8 cellular contexts compared by ENCODE assay signal in genomic region chrX:24676403-24677024, GRCh38. TPM values are rescaled to one million over a fixed set of nuclear protein-coding genes. Genes with fewer than 3 reads are reported as not detected.
DNase-seq lines count a peak whose midpoint lies in the region; ATAC-seq, FAIRE-seq and TF ChIP-seq lines count a peak whose summit lies in the region.

No MANE protein-coding gene starts in this region.

- H4K20me1 ChIP-seq in endothelial cell of umbilical vein (replicated peaks; ENCODE audit: control insufficient read depth, extremely low read depth, insufficient read depth, low read length), result no peaks in the 10 kb centered on the region

- H3K9me1 ChIP-seq in endothelial cell of umbilical vein (replicated peaks; ENCODE audit: control insufficient read depth, extremely low read depth, insufficient read depth, low read length), result no peaks in the 10 kb centered on the region

- H3K27me3 ChIP-seq in endothelial cell of umbilical vein (ENCODE audit: control insufficient read depth in 2 of 2, insufficient read depth in 2 of 2, low read length in 2 of 2), result no peaks in the 10 kb centered on the region
- no peaks in the 10 kb centered on the region for H3K27me3 ChIP-seq in small intestine (ENCODE audit: control insufficient read depth in 2 of 2, insufficient read depth in 2 of 2, low read length in 2 of 2)

- dilution Hi-C loops in endothelial cell of umbilical vein (cut with MboI; ENCODE audit: extremely low pct_ligation_motif_present, low sequenced_read_pairs), result no loop called here

- H3K9me3 Mint-ChIP-seq in activated CD4-positive, alpha-beta T cell treated with anti-CD3 and anti-CD28 coated beads for 36 hours (ENCODE audit: low read depth), result no peaks in the 10 kb centered on the region

- POLR2A ChIA-PET in activated CD4-positive, alpha-beta T cell treated with anti-CD3 and anti-CD28 coated beads for 36 hours (lab: Charles Lee), result no interaction called here
- POLR2A ChIA-PET in endothelial cell of umbilical vein (lab: Charles Lee), result no interaction called here

- intact Hi-C loops in activated CD4-positive, alpha-beta T cell treated with anti-CD3 and anti-CD28 coated beads for 36 hours (cut with DNase I, micrococcal nuclease), result loop anchor here in 1 of 2 experiments (2.0 kb wide), 1 partner anchor 16 kb away; the partner anchor contains the start of gene POLA1
- intact Hi-C loops in endothelial cell of umbilical vein (cut with micrococcal nuclease), result no loop called here

- 23 to 38% (median 35%) methylated on average over 5 of the region's 5 CpGs for WGBS in small intestine, 3 donors

- no peak for TF ChIP-seq POLR2A in endothelial cell of umbilical vein (IDR thresholded peaks at IDR 0.05; ENCODE audit: low read depth, low read length)

- no peaks in the 10 kb centered on the region for H3K4me1 ChIP-seq in endothelial cell of umbilical vein (ENCODE audit: control insufficient read depth, extremely low read depth, insufficient read depth, low read length)
- no peaks in the 10 kb centered on the region for H3K4me1 ChIP-seq in small intestine (ENCODE audit: control insufficient read depth in 2 of 2, insufficient read depth in 1 of 2, low read depth in 1 of 2, low read length in 1 of 2)

- no peak overlapping the region for H2AFZ ChIP-seq in endothelial cell of umbilical vein (ENCODE audit: low read depth, low read length)

- FAIRE-seq in endothelial cell of umbilical vein (lab: Jason Lieb, UNC) (peak; percentile 87), small intestine (lab: Jason Lieb, UNC) (peak; percentile 23)

- no peaks in the 10 kb centered on the region for H3K4me1 Mint-ChIP-seq in activated CD4-positive, alpha-beta T cell treated with anti-CD3 and anti-CD28 coated beads for 36 hours

- no peaks in the 10 kb centered on the region for H3K36me3 ChIP-seq in endothelial cell of umbilical vein (ENCODE audit: control insufficient read depth in 2 of 2, extremely low read depth in 1 of 2, insufficient read depth in 2 of 2, low read length in 2 of 2)
- H3K36me3 ChIP-seq in small intestine (ENCODE audit: control insufficient read depth in 2 of 2, insufficient read depth in 2 of 2, low read length in 2 of 2), result no peaks in the 10 kb centered on the region

- TF ChIP-seq CTCF in endothelial cell of umbilical vein (IDR thresholded peaks at IDR 0.05; ENCODE audit: extremely low read depth in 1 of 2, insufficient read depth in 1 of 2, low read depth in 1 of 2, low read length in 2 of 2), result peak; percentile 25 to 26

- H3K36me3 Mint-ChIP-seq in activated CD4-positive, alpha-beta T cell treated with anti-CD3 and anti-CD28 coated beads for 36 hours (ENCODE audit: low read depth), result no peaks in the 10 kb centered on the region

- peak; percentile 20 for DNase-seq in activated CD4-positive, alpha-beta T cell treated with anti-CD3 and anti-CD28 coated beads for 36 hours
- DNase-seq in activated CD4-positive, alpha-beta T cell treated with anti-CD3 and anti-CD28 coated beads for 1 hour, result no peak
- DNase-seq in NCI-H1092 treated with DMSO at 0.1 percent for 48 hours (lab: John Stamatoyannopoulos, UW) (peak; percentile 6), endothelial cell of umbilical vein (ENCODE audit: low read depth, low spot score) (peak; percentile 1), small intestine (no peak), HT-29 (ENCODE audit: low spot score) (no peak)
- no peak for DNase-seq in effector CD8-positive, alpha-beta T cell (lab: John Stamatoyannopoulos, UW)

- CTCF ChIA-PET in activated CD4-positive, alpha-beta T cell treated with anti-CD3 and anti-CD28 coated beads for 36 hours (lab: Charles Lee), result interaction anchor here (0.5 to 2.5 kb wide), 9 partner anchors 14 to 416 kb away, joined by 3 to 17 read pairs (median 4); partner anchors contain the start of gene POLA1
- CTCF ChIA-PET in endothelial cell of umbilical vein (lab: Charles Lee), result interaction anchor here (0.6 to 1.6 kb wide), 10 partner anchors 11 to 474 kb away, joined by 3 to 5 read pairs (median 3); no protein-coding TSS in a partner anchor

- peaks cover 5% of the 10 kb centered on the region for H3K27me3 Mint-ChIP-seq in activated CD4-positive, alpha-beta T cell treated with anti-CD3 and anti-CD28 coated beads for 36 hours

- no peak overlapping the region for H3K9ac ChIP-seq in endothelial cell of umbilical vein (replicated peaks; ENCODE audit: extremely low read depth, insufficient read depth, low read length)

- H3K27ac Mint-ChIP-seq in activated CD4-positive, alpha-beta T cell treated with anti-CD3 and anti-CD28 coated beads for 36 hours, result no peak overlapping the region

- no peak overlapping the region for H3K4me3 ChIP-seq in endothelial cell of umbilical vein (replicated peaks in 1 of 3; ENCODE audit: insufficient read depth in 1 of 3, low read depth in 1 of 3, low read length in 3 of 3)
- no peak overlapping the region for H3K4me3 ChIP-seq in small intestine (ENCODE audit: low read depth in 1 of 2, low read length in 2 of 2)

- BruUV-seq in endothelial cell of umbilical vein (replicated peaks; lab: Mats Ljungman, UMichigan), result no TSS peak

- no peaks in the 10 kb centered on the region for H3K9me3 ChIP-seq in endothelial cell of umbilical vein (replicated peaks; ENCODE audit: control insufficient read depth, insufficient read depth, low read length)
- H3K9me3 ChIP-seq in small intestine (ENCODE audit: control insufficient read depth, low read depth), result no peaks in the 10 kb centered on the region

- H3K79me2 ChIP-seq in endothelial cell of umbilical vein (ENCODE audit: control insufficient read depth, insufficient read depth, low read length), result no peaks in the 10 kb centered on the region

- H3K4me2 ChIP-seq in endothelial cell of umbilical vein (ENCODE audit: insufficient read depth, low read length), result no peak overlapping the region

- no peak overlapping the region for H3K4me3 Mint-ChIP-seq in activated CD4-positive, alpha-beta T cell treated with anti-CD3 and anti-CD28 coated beads for 36 hours

- ATAC-seq in activated CD4-positive, alpha-beta T cell treated with anti-CD3 and anti-CD28 coated beads for 36 hours, result peak; percentile 61
- no peak for ATAC-seq in HG03095 (IDR thresholded peaks at IDR 0.05; ENCODE audit: unreplicated experiment)

- no peak overlapping the region for H3K27ac ChIP-seq in endothelial cell of umbilical vein (ENCODE audit: insufficient read depth, low read depth, low read length)
- no peak overlapping the region for H3K27ac ChIP-seq in small intestine (ENCODE audit: low read depth in 1 of 2, low read length in 1 of 2)

TF ChIP-seq in endothelial cell of umbilical vein, 7 proteins besides CTCF, POLR2A, EP300 and RAD21:
- TF ChIP-seq MAX (IDR thresholded peaks at IDR 0.05; ENCODE audit: insufficient read depth, insufficient read length) (no peak), EZH2 (IDR thresholded peaks at IDR 0.05; ENCODE audit: borderline replicate concordance, low read depth, low read length, severe bottlenecking) (no peak), FOS (IDR thresholded peaks at IDR 0.05; ENCODE audit: borderline replicate concordance, insufficient read depth, low read length) (no peak)

RNA-seq across cellular contexts. Expression of gene POLA1, which starts 17.2 kb away (rescaled TPM):
- 10 to 100 TPM; 48.4 to 52.1 TPM for total RNA-seq in activated CD4-positive, alpha-beta T cell treated with anti-CD3 and anti-CD28 coated beads for 36 hours
- 16.4 and 18.6 TPM in 2 replicates for total RNA-seq in endothelial cell of umbilical vein
- polyA plus RNA-seq in endothelial cell of umbilical vein (1.2 and 1.8 TPM in 2 replicates), small intestine (1 to 10 TPM; 2.2 to 6.7 (median 2.7) TPM)
- 3.8 and 4.0 TPM in 2 replicates for polyA plus RNA-seq in endothelial cell of umbilical vein (2011; cell fraction: cytosol; rRNA removed)
- 5.0 and 5.2 TPM in 2 replicates for polyA plus RNA-seq in endothelial cell of umbilical vein (2011; cell fraction: nucleus; rRNA removed)
- 7.2 and 10.8 TPM in 2 replicates for polyA plus RNA-seq in endothelial cell of umbilical vein (2012)
- polyA minus RNA-seq in endothelial cell of umbilical vein, result 10.4 and 12.5 TPM in 2 replicates
- polyA minus RNA-seq in endothelial cell of umbilical vein (2011; cell fraction: cytosol; rRNA and poly(A)+ RNA removed), result 43.0 TPM
- 16.3 and 21.9 TPM in 2 replicates for polyA minus RNA-seq in endothelial cell of umbilical vein (2011; cell fraction: nucleus; rRNA and poly(A)+ RNA removed)
- 9.0 and 9.9 TPM in 2 replicates for total RNA-seq in HT-29 (2014; rRNA removed; shearing (Covaris generic))

RNA-seq across cellular contexts. Expression of gene PCYT1B, which starts 29.4 kb away (rescaled TPM):
- under 1 TPM; 0.43 to 0.44 TPM for total RNA-seq in activated CD4-positive, alpha-beta T cell treated with anti-CD3 and anti-CD28 coated beads for 36 hours
- 0.90 and 1.3 TPM in 2 replicates for total RNA-seq in endothelial cell of umbilical vein
- polyA plus RNA-seq in endothelial cell of umbilical vein, result 0.27 and 0.33 TPM in 2 replicates
- polyA plus RNA-seq in endothelial cell of umbilical vein (2011; cell fraction: cytosol; rRNA removed), result 0.46 and 0.49 TPM in 2 replicates
- polyA plus RNA-seq in endothelial cell of umbilical vein (2011; cell fraction: nucleus; rRNA removed), result 0.18 and 0.46 TPM in 2 replicates
- 0.13 TPM in 1 of 2 replicates, not detected in the other for polyA plus RNA-seq in endothelial cell of umbilical vein (2012)
- polyA minus RNA-seq in endothelial cell of umbilical vein, result 1.2 and 1.6 TPM in 2 replicates
- polyA minus RNA-seq in endothelial cell of umbilical vein (2011; cell fraction: cytosol; rRNA and poly(A)+ RNA removed), result not detected
- polyA minus RNA-seq in endothelial cell of umbilical vein (2011; cell fraction: nucleus; rRNA and poly(A)+ RNA removed), result 0.29 and 0.53 TPM in 2 replicates
- polyA plus RNA-seq in small intestine, result under 1 TPM in 1 of 3 donors, not detected in 2; 0.63 TPM
- not detected in 2 replicates for total RNA-seq in HT-29 (2014; rRNA removed; shearing (Covaris generic))

Comparison
In these comparisons a context has a peak if more than half of its experiments do, and no peak if none do; other contexts are left out.
1. DNase-seq: peak in activated CD4-positive, alpha-beta T cell treated with anti-CD3 and anti-CD28 coated beads for 36 hours (single experiment), NCI-H1092 treated with DMSO at 0.1 percent for 48 hours (single experiment) and endothelial cell of umbilical vein (single experiment); none in activated CD4-positive, alpha-beta T cell treated with anti-CD3 and anti-CD28 coated beads for 1 hour (single experiment), small intestine (single experiment), effector CD8-positive, alpha-beta T cell (single experiment) and HT-29 (single experiment).